In genomic region chr7:156032973-156033372, GRCh38 we compare ENCODE assay signal across 3 cellular contexts.
"Had no signal": no experiment of that assay in that cellular context is flagged by ENCODE, and none has a peak within 500 bp of the region (broad histone marks: within the 10 kb centered on the region; RNA-seq: fewer than 3 reads in every experiment).

No MANE protein-coding gene starts in this region.

- ATAC-seq: GM12878 had no signal

- DNase-seq: GDM1, GF-D8 had no signal

- H3K4me3 ChIP-seq: GM12878 had no signal
